1 cellular context compared by ENCODE assay signal in the genomic region with DNA sequence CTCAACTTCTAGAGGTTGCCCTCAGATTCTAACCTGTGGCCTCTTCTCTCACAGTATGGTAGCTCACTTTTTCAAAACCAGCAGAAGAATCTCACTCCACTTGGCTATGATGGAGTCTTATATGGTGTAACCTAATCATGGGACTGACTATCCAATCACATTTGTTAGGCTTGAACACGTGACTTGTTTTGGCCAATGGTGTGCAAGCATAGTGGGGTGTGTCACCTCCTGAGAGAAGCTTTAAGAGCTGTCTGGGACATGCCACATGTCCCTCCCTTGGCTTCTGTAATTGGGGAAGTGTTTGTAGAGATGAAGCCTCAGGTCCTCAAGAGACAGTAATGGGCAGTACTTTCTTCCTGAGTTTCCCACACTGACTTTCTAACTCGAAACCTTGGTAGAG.
TF ChIP-seq lines count a peak whose summit lies in the region.

No MANE protein-coding gene starts in this region.

TF ChIP-seq in HepG2, 621 proteins besides CTCF, POLR2A, EP300 and RAD21 (continued from another document):
- TF ChIP-seq, protein P1, sequence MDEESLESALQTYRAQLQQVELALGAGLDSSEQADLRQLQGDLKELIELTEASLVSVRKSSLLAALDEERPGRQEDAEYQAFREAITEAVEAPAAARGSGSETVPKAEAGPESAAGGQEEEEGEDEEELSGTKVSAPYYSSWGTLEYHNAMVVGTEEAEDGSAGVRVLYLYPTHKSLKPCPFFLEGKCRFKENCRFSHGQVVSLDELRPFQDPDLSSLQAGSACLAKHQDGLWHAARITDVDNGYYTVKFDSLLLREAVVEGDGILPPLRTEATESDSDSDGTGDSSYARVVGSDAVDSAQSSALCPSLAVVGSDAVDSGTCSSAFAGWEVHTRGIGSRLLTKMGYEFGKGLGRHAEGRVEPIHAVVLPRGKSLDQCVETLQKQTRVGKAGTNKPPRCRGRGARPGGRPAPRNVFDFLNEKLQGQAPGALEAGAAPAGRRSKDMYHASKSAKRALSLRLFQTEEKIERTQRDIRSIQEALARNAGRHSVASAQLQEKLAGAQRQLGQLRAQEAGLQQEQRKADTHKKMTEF (CRISPR knock-in tag; IDR thresholded peaks at IDR 0.05) = no peak
TF ChIP-seq in HepG2: peak in this region for 2.
